ENCODE assay signal across 1 cellular context in genomic region chr11:74866557-74866956, GRCh38.
TF ChIP-seq lines count a peak whose summit lies in the region.

No MANE protein-coding gene starts in this region.

TF ChIP-seq in GM12878, 131 proteins besides CTCF, POLR2A, EP300 and RAD21 (continued from another document):
- TF ChIP-seq CBX5 (IDR thresholded peaks at IDR 0.05; ENCODE audit: low read depth) = peak; percentile 88; the same call in 1 of the 2 replicates
- no peak for TF ChIP-seq ZBTB4 (CRISPR knock-in tag; IDR thresholded peaks at IDR 0.05)
